2 cellular contexts compared by ENCODE assay signal in genomic region chr5:119273391-119273839, GRCh38.
TF ChIP-seq lines count a peak whose summit lies in the region.

No MANE protein-coding gene starts in this region.

TF ChIP-seq in A549, 52 proteins besides CTCF, POLR2A, EP300 and RAD21 (continued from another document):
- TF ChIP-seq HMGXB4 (CRISPR knock-in tag; IDR thresholded peaks at IDR 0.05; ENCODE audit: borderline replicate concordance) (no peak), JUN (IDR thresholded peaks at IDR 0.05) (no peak), HOXB5 (CRISPR knock-in tag; IDR thresholded peaks at IDR 0.05) (no peak)
TF ChIP-seq in A549: peak in this region for 0.

TF ChIP-seq in GM23338, 12 proteins besides CTCF, POLR2A, EP300 and RAD21 (continued from another document):
- TF ChIP-seq ZNF462 (CRISPR knock-in tag; IDR thresholded peaks at IDR 0.05) (no peak), JUNB (IDR thresholded peaks at IDR 0.05; ENCODE audit: unreplicated experiment) (no peak), CREB1 (CRISPR knock-in tag; IDR thresholded peaks at IDR 0.05; ENCODE audit: low read depth) (no peak), ZNF331 (CRISPR knock-in tag; IDR thresholded peaks at IDR 0.05; ENCODE audit: low read depth) (no peak), EZH2phosphoT487 (IDR thresholded peaks at IDR 0.05; ENCODE audit: unreplicated experiment) (no peak), ZNF114 (CRISPR knock-in tag; IDR thresholded peaks at IDR 0.05) (no peak), NANOG (IDR thresholded peaks at IDR 0.05; ENCODE audit: borderline replicate concordance) (no peak), STAT1 (IDR thresholded peaks at IDR 0.05; ENCODE audit: unreplicated experiment) (no peak)
